Comparison of ENCODE assay signal across 8 cellular contexts in genomic region chr14:24442240-24443052, GRCh38. TPM values are rescaled to one million over a fixed set of nuclear protein-coding genes. Genes with fewer than 3 reads are reported as not detected.
A peak's percentile ranks its signal among the peaks of the same experiment; 100 is the strongest.
DNase-seq lines count a peak whose midpoint lies in the region; ATAC-seq and TF ChIP-seq lines count a peak whose summit lies in the region.

SDR39U1 (minus strand) TSS chr14:24442776; CDS start chr14:24442769, 7 bp downstream.

- peak within 1 kb of the TSS; percentile 80 for H3K18ac ChIP-seq in IMR-90 (ENCODE audit: low read depth, low read length)

- in situ Hi-C loops in IMR-90 (cut with MboI; ENCODE audit: low sequenced_read_pairs): loop anchor here (25.0 kb wide), 1 partner anchor 1130 kb away; the partner anchor contains the start of genes BCL2L2, PABPN1 and PPP1R3E

- no peak; the same call in 1 of the 2 replicates for TF ChIP-seq RAD21 in IMR-90 (IDR thresholded peaks at IDR 0.05; ENCODE audit: low read length)

- peak within 1 kb of the TSS; percentile 94 for H2AFZ ChIP-seq in IMR-90 (replicated peaks; ENCODE audit: low read length, poor library complexity)

- BruUV-seq in IMR-90 (replicated peaks; lab: Mats Ljungman, UMichigan): no TSS peak

- POLR2A ChIA-PET in IMR-90 (lab: Charles Lee; ENCODE audit: unreplicated experiment): interaction anchor here (0.6 to 0.9 kb wide), 3 partner anchors 12 to 287 kb away, joined by 3 to 5 read pairs (median 3); partner anchors contain the start of genes CBLN3 and KHNYN

- intact Hi-C loops in IMR-90 (cut with micrococcal nuclease): no loop called here

- H3K79me1 ChIP-seq in IMR-90 (ENCODE audit: low read depth in 1 of 2, low read length in 2 of 2): peaks cover 14 to 38% of the 10 kb centered on the region in 2 experiments; a peak in 3 of 4 replicates

- H2BK5ac ChIP-seq in IMR-90 (ENCODE audit: low read depth, low read length, poor library complexity, severe bottlenecking): peak within 1 kb of the TSS; percentile 90

- peak within 1 kb of the TSS; percentile 96 for H3K14ac ChIP-seq in IMR-90 (replicated peaks; ENCODE audit: low read depth, low read length)

- CTCF ChIA-PET in IMR-90 (lab: Yijun Ruan, JAX): interaction anchor here (0.5 to 2.0 kb wide), 8 partner anchors 11 to 297 kb away, joined by 3 to 12 read pairs (median 3); no protein-coding TSS in a partner anchor

- peak within 1 kb of the TSS; percentile 93 for H3K56ac ChIP-seq in IMR-90 (ENCODE audit: extremely low read depth, insufficient read depth, low read length)

- peak within 1 kb of the TSS; percentile 62 for H2BK120ac ChIP-seq in IMR-90 (ENCODE audit: low read depth, low read length)

- H3K4me2 ChIP-seq in IMR-90 (ENCODE audit: low read depth, low read length): peak within 1 kb of the TSS; percentile 96

- H3K4me1 ChIP-seq in IMR-90 (ENCODE audit: control insufficient read depth, insufficient read depth, low read length) (peaks cover 2% of the 10 kb centered on the region), mononuclear cell (ENCODE audit: insufficient read depth, low read length) (peaks cover 42% of the 10 kb centered on the region)

- ATAC-seq in GM21528 (IDR thresholded peaks at IDR 0.05; ENCODE audit: low FRiP score, unreplicated experiment): peak; percentile 93
- peak; percentile 92 for ATAC-seq in IMR-90 (ENCODE audit: low read depth)

- H3K9ac ChIP-seq in IMR-90 (ENCODE audit: low read depth, low read length): peak within 1 kb of the TSS; percentile 87

- H2BK20ac ChIP-seq in IMR-90 (ENCODE audit: low read depth, low read length): no peak within 1 kb of the TSS

- peaks cover 28% of the 10 kb centered on the region for H3K36me3 ChIP-seq in IMR-90 (ENCODE audit: control insufficient read depth, insufficient read depth, low read length)

- no peaks in the 10 kb centered on the region for H3K27me3 ChIP-seq in IMR-90 (ENCODE audit: control insufficient read depth, insufficient read depth, low read length)
- no peaks in the 10 kb centered on the region for H3K27me3 ChIP-seq in mononuclear cell (ENCODE audit: insufficient read depth, low read length)

- peak; percentile 98 for DNase-seq in DMS 273 treated with DMSO at 0.1 percent for 48 hours (lab: John Stamatoyannopoulos, UW)
- peak; percentile 99 for DNase-seq in IMR-90
- DNase-seq in OCI-M1 (lab: John Stamatoyannopoulos, UW): peak; percentile 98
- DNase-seq in activated T-cell treated with anti-CD3 and anti-CD28 coated beads for 24 hours (ENCODE audit: low read depth): peak; percentile 95
- DNase-seq in epithelial cell of esophagus (ENCODE audit: low read depth): peak; percentile 99
- DNase-seq in stimulated activated CD8-positive, alpha-beta memory T cell treated with anti-CD3 and anti-CD28 coated beads, Interleukin-4, amount 100 ng/mL, for 1 hour (ENCODE audit: low read depth in 2 of 2, low spot score in 1 of 2): peak; percentile 79 to 94

- H2AK5ac ChIP-seq in IMR-90 (ENCODE audit: low read depth, low read length): peak within 1 kb of the TSS; percentile 84

- no peaks in the 10 kb centered on the region for H3K9me1 ChIP-seq in IMR-90 (ENCODE audit: insufficient read depth, low read length)

- peak; percentile 92 for TF ChIP-seq POLR2A in IMR-90 (IDR thresholded peaks at IDR 0.05; ENCODE audit: low read depth, low read length)

- peak within 1 kb of the TSS; percentile 97 for H2AK9ac ChIP-seq in IMR-90 (replicated peaks; ENCODE audit: low read depth, low read length, poor library complexity)

- peak within 1 kb of the TSS; percentile 86 for H4K5ac ChIP-seq in IMR-90 (ENCODE audit: low read depth, low read length)

- peak within 1 kb of the TSS; percentile 91 for H3K27ac ChIP-seq in IMR-90 (ENCODE audit: insufficient read depth, low read length)

- WGBS in IMR-90 (ENCODE audit: extremely low coverage in 2 of 2, insufficient read length in 1 of 2), 2 experiments: 0% methylated on average over 7 of the region's 52 CpGs; no CpG with 5 or more reads in 1 of the 2 experiments

- peak within 1 kb of the TSS; percentile 95 to 99 for H4K8ac ChIP-seq in IMR-90 (ENCODE audit: low read depth in 2 of 2, low read length in 2 of 2)

- peaks cover 6% of the 10 kb centered on the region; the same call in 1 of the 2 replicates for H4K20me1 ChIP-seq in IMR-90 (ENCODE audit: insufficient read depth, low read length)

- TF ChIP-seq CTCF in IMR-90 (conservative IDR thresholded peaks at IDR 0.05; ENCODE audit: low read depth, low read length) (no peak), epithelial cell of esophagus (IDR thresholded peaks at IDR 0.05; ENCODE audit: insufficient read depth, low read depth, low read length, missing control alignments) (no peak)

- H3K23ac ChIP-seq in IMR-90 (ENCODE audit: low read depth, low read length): peak within 1 kb of the TSS; percentile 92

- peak within 1 kb of the TSS; percentile 97 for H3K4ac ChIP-seq in IMR-90 (ENCODE audit: low read depth, low read length)

- peak within 1 kb of the TSS; percentile 97 for H4K91ac ChIP-seq in IMR-90 (ENCODE audit: insufficient read depth, low read depth, low read length)

- dilution Hi-C loops in IMR-90 (cut with HindIII; ENCODE audit: low sequenced_read_pairs, unreplicated experiment): no loop called here

- H3K9me3 ChIP-seq in IMR-90 (ENCODE audit: control insufficient read depth, insufficient read depth, low read length) (no peaks in the 10 kb centered on the region), mononuclear cell (ENCODE audit: low read depth, low read length) (no peaks in the 10 kb centered on the region)

- H3K4me3 ChIP-seq in IMR-90 (ENCODE audit: insufficient read depth, low read depth, low read length) (peak within 1 kb of the TSS; percentile 54), epithelial cell of esophagus (ENCODE audit: low read length) (peak within 1 kb of the TSS; percentile 94), mononuclear cell (ENCODE audit: low read length) (peak within 1 kb of the TSS; percentile 70)

- peak within 1 kb of the TSS; percentile 42; the same call in 1 of the 3 replicates for H2BK15ac ChIP-seq in IMR-90 (ENCODE audit: low read depth, low read length)

TF ChIP-seq in IMR-90, 13 proteins besides CTCF, POLR2A, EP300 and RAD21:
- TF ChIP-seq MAZ (IDR thresholded peaks at IDR 0.05; ENCODE audit: borderline replicate concordance, low read depth, low read length) (peak; percentile 57; the same call in 1 of the 2 replicates), CEBPB (IDR thresholded peaks at IDR 0.05; ENCODE audit: low read depth, low read length) (peak; percentile 83), RCOR1 (IDR thresholded peaks at IDR 0.05; ENCODE audit: insufficient replicate concordance, low read length) (no peak), MXI1 (IDR thresholded peaks at IDR 0.05; ENCODE audit: borderline replicate concordance, low read depth, low read length) (0 out of 2 replicates have a peak, but pooled peaks have one; percentile 20), CHD1 (IDR thresholded peaks at IDR 0.05; ENCODE audit: low read depth, low read length) (peak; percentile 44; the same call in 1 of the 2 replicates), USF2 (IDR thresholded peaks at IDR 0.05; ENCODE audit: low read depth, low read length) (peak; percentile 92), FOS (IDR thresholded peaks at IDR 0.05; ENCODE audit: low read depth, low read length) (no peak)

RNA-seq across cellular contexts. Expression of gene SDR39U1, which starts in this region (rescaled TPM):
- total RNA-seq in IMR-90 (2012; rRNA removed) (5.0 and 7.5 TPM in 2 replicates), mononuclear cell (21.6 TPM)
- 46.3 and 50.4 TPM in 2 replicates for polyA plus RNA-seq in IMR-90 (2012; rRNA removed)
- polyA plus RNA-seq in IMR-90 (2012; cell fraction: cytosol; rRNA removed): 32.8 and 36.4 TPM in 2 replicates
- 229 and 384 TPM in 2 replicates for polyA plus RNA-seq in IMR-90 (2012; cell fraction: nucleus; rRNA removed; ENCODE audit: low replicate concordance)

Comparison
In these comparisons a context has a peak if more than half of its experiments do, and no peak if none do; other contexts are left out.
1. Peak in every context shown above with its lines: DNase-seq, ATAC-seq, H3K4me3 ChIP-seq and H3K27ac ChIP-seq.